In the genomic region with DNA sequence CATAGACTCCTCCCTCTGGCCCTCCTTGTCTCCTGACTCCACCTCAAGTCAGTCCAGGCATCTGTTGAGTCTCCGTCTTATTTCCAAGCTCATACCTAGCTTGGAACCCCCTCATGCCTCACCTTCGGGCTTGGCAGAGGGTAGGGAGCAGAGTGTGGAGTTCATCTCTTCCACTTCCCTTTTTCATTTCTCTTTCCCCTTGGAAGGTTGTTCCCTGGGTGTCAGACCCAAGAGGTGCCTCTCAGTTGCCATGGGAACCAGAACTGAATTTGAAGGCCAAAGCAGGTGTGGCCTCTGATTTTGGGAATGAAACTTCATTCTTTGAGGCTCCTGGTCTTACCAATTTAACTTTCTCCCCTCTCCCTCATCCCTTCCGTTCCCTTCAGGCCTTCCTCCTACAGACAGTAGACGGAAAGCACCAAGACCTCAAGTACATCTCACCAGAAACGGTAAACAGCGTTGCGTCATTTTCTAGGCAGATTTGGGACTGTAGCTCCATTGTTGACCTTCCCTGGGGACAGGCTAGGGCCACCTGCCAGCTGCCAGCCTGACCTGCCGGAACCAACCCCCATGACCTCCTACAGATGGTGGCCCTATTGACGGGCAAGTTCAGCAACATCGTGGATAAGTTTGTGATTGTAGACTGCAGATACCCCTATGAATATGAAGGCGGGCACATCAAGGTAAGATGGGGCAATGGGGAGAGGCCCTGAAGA, we compare ENCODE assay signal across 15 cellular contexts. TPM values are rescaled to one million over a fixed set of nuclear protein-coding genes. Genes with fewer than 3 reads are reported as not detected.
DNase-seq lines count a peak whose midpoint lies in the region; ATAC-seq and TF ChIP-seq lines count a peak whose summit lies in the region.
"Had no signal": no experiment of that assay in that cellular context is flagged by ENCODE, and none has a peak within 500 bp of the region (broad histone marks: within the 10 kb centered on the region; RNA-seq: fewer than 3 reads in every experiment).

No MANE protein-coding gene starts in this region.

- no peaks in the 10 kb centered on the region for H3K27me3 Mint-ChIP-seq in T-helper 1 cell treated with Interleukin-12 subunit alpha and Interleukin-12 subunit beta and Interleukin-4 antibody, amounts not matched to agents 30 μg/mL and 1 μg/mL, for 36 hours (ENCODE audit: low read depth)
- H3K27me3 Mint-ChIP-seq in stimulated activated memory B cell treated with anti-CD40 and anti-IgM and Interleukin-4, amounts not matched to agents 10 μg/mL and 1 μg/mL and 100 μg/mL, for 72 hours = no peaks in the 10 kb centered on the region

- H3K4me3 Mint-ChIP-seq in T-helper 1 cell treated with Interleukin-12 subunit alpha and Interleukin-12 subunit beta and Interleukin-4 antibody, amounts not matched to agents 30 μg/mL and 1 μg/mL, for 36 hours = no peak overlapping the region
- H3K4me3 Mint-ChIP-seq in stimulated activated memory B cell treated with anti-CD40 and anti-IgM and Interleukin-4, amounts not matched to agents 10 μg/mL and 1 μg/mL and 100 μg/mL, for 72 hours = no peak overlapping the region

- DNase-seq in T-helper 1 cell (no peak), RWPE1 (ENCODE audit: low spot score) (no peak), sciatic nerve (ENCODE audit: low spot score) (no peak)
- DNase-seq in effector memory CD4-positive, alpha-beta T cell = no peak
- DNase-seq: activated CD4-positive, alpha-beta T cell treated with anti-CD3 and anti-CD28 coated beads for 4 hours; amniotic stem cell; Kasumi-1; NCI-H2107; SK-N-SH; stimulated activated CD4-positive, alpha-beta T cell treated with anti-CD3 and anti-CD28 coated beads, Interleukin-4, amount 100 ng/mL, for 24 hours had no signal

- peak overlapping the region; percentile 47 for H3K27ac Mint-ChIP-seq in T-helper 1 cell treated with Interleukin-12 subunit alpha and Interleukin-12 subunit beta and Interleukin-4 antibody, amounts not matched to agents 30 μg/mL and 1 μg/mL, for 36 hours
- peak overlapping the region; percentile 47 for H3K27ac Mint-ChIP-seq in stimulated activated memory B cell treated with anti-CD40 and anti-IgM and Interleukin-4, amounts not matched to agents 10 μg/mL and 1 μg/mL and 100 μg/mL, for 72 hours

- TF ChIP-seq CTCF in RWPE1 (conservative IDR thresholded peaks at IDR 0.05; ENCODE audit: low read depth) = no peak

- H3K9me3 ChIP-seq in effector memory CD4-positive, alpha-beta T cell (ENCODE audit: control insufficient read depth, low read length) = no peaks in the 10 kb centered on the region
- H3K9me3 ChIP-seq: SK-N-SH, suprapubic skin had no signal

- H3K9me3 Mint-ChIP-seq in T-helper 1 cell treated with Interleukin-12 subunit alpha and Interleukin-12 subunit beta and Interleukin-4 antibody, amounts not matched to agents 30 μg/mL and 1 μg/mL, for 36 hours = no peaks in the 10 kb centered on the region
- H3K9me3 Mint-ChIP-seq in stimulated activated memory B cell treated with anti-CD40 and anti-IgM and Interleukin-4, amounts not matched to agents 10 μg/mL and 1 μg/mL and 100 μg/mL, for 72 hours = no peaks in the 10 kb centered on the region

- intact Hi-C loops in sciatic nerve (cut with DNase I) = no loop called here

- H3K4me3 ChIP-seq in effector memory CD4-positive, alpha-beta T cell (ENCODE audit: insufficient read depth, low read depth, low read length, poor library complexity, severe bottlenecking) = no peak overlapping the region
- H3K4me3 ChIP-seq: suprapubic skin had no signal

- H3K27ac ChIP-seq in RWPE1 = peak overlapping the region; percentile 100
- H3K27ac ChIP-seq in effector memory CD4-positive, alpha-beta T cell (ENCODE audit: insufficient read depth, low read length, poor library complexity, severe bottlenecking) = peak overlapping the region; percentile 27
- H3K27ac ChIP-seq: suprapubic skin had no signal

- CTCF ChIA-PET in RWPE1 (lab: Yijun Ruan, JAX) = interaction anchor here (0.7 kb wide), 1 partner anchor 144 kb away, joined by 5 read pairs; no protein-coding TSS in a partner anchor

- peaks cover 71% of the 10 kb centered on the region for H3K4me1 Mint-ChIP-seq in T-helper 1 cell treated with Interleukin-12 subunit alpha and Interleukin-12 subunit beta and Interleukin-4 antibody, amounts not matched to agents 30 μg/mL and 1 μg/mL, for 36 hours (ENCODE audit: low read depth)
- peaks cover 54% of the 10 kb centered on the region for H3K4me1 Mint-ChIP-seq in stimulated activated memory B cell treated with anti-CD40 and anti-IgM and Interleukin-4, amounts not matched to agents 10 μg/mL and 1 μg/mL and 100 μg/mL, for 72 hours

- ATAC-seq in stimulated activated memory B cell treated with anti-CD40 and anti-IgM and Interleukin-4, amounts not matched to agents 10 μg/mL and 1 μg/mL and 100 μg/mL, for 72 hours = no peak
- ATAC-seq in sciatic nerve (no peak), GM21423 (IDR thresholded peaks at IDR 0.05; ENCODE audit: unreplicated experiment) (no peak), GM18858 (IDR thresholded peaks at IDR 0.05; ENCODE audit: unreplicated experiment) (no peak)

- H3K36me3 ChIP-seq in effector memory CD4-positive, alpha-beta T cell (ENCODE audit: control insufficient read depth, insufficient read depth, low read length) = peaks cover 61% of the 10 kb centered on the region

- POLR2A ChIA-PET in RWPE1 (lab: Yijun Ruan, JAX; ENCODE audit: low non-redundant PET) = interaction anchor here (1.1 kb wide), 1 partner anchor 15 kb away, joined by 6 read pairs; no protein-coding TSS in a partner anchor

- peaks cover 61% of the 10 kb centered on the region for H3K4me1 ChIP-seq in effector memory CD4-positive, alpha-beta T cell (ENCODE audit: control insufficient read depth, insufficient read depth, low read length, poor library complexity, severe bottlenecking)

- H3K36me3 Mint-ChIP-seq in T-helper 1 cell treated with Interleukin-12 subunit alpha and Interleukin-12 subunit beta and Interleukin-4 antibody, amounts not matched to agents 30 μg/mL and 1 μg/mL, for 36 hours (ENCODE audit: low read depth) = peaks cover 77% of the 10 kb centered on the region
- H3K36me3 Mint-ChIP-seq in stimulated activated memory B cell treated with anti-CD40 and anti-IgM and Interleukin-4, amounts not matched to agents 10 μg/mL and 1 μg/mL and 100 μg/mL, for 72 hours = peaks cover 44% of the 10 kb centered on the region

- H3K27me3 ChIP-seq in effector memory CD4-positive, alpha-beta T cell (replicated peaks; ENCODE audit: control insufficient read depth, insufficient read depth, low read length, poor library complexity, severe bottlenecking) = no peaks in the 10 kb centered on the region
- H3K27me3 ChIP-seq: suprapubic skin had no signal

RNA-seq across cellular contexts. Expression of a gene that starts 6.6 kb away (rescaled TPM):
- 55.2 TPM for total RNA-seq in sciatic nerve

RNA-seq across cellular contexts. Expression of a gene that starts 16.1 kb away (rescaled TPM):
- 71.0 TPM for total RNA-seq in sciatic nerve

RNA-seq across cellular contexts. Expression of a gene that starts 17.7 kb away (rescaled TPM):
- 8.4 TPM for total RNA-seq in sciatic nerve

RNA-seq across cellular contexts. Expression of a gene that starts 21.4 kb away (rescaled TPM):
- total RNA-seq in sciatic nerve = not detected
- total RNA-seq: suprapubic skin had no signal

RNA-seq across cellular contexts. Expression of a gene that starts 35.1 kb away (rescaled TPM):
- 25.7 TPM for total RNA-seq in sciatic nerve
